In the genomic region with DNA sequence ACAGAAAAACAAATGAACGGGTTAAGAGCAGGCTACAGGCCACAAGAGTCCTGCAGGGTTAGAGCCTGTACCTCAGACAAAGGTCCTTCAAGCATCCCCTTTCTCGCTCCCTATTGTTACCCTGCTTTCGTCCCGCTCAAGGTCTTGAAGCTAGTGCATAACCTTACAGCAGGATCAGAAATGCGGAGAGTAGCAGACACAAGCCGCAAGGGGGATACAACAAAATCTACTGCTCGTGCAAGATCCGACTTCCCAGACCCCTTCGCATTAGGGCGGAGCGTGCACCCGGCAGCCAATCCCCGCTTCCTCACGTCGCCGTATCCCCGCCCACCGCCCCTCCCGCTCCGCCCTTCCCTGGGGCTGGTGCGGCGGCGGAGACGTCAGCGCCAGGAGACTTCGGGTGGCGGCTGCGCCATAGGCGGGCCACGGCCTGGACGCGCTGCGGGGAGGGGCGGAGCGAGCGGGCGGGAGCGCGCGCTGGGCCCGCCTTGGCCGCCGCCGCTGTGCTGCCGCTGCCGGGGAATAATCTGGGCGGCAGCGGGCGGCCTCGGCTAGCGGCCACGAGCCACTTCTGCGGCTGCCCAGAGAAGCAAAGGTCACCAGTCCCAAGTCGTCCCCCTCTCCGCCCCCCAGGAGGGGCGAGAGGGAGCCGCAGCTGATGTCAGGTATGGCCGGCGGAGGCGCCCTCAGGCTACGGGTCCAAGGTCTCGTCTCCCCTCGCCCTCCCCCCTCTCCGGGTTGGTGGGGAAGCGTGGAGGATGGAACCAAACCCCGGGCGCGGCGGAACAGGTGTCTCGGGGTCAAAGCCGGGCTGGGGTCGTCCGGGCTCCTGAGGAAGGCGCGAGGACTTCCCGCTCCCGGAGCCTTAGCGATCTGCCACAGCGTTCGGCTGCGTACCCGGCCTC, we compare ENCODE assay signal across 1 cellular context.
A peak's percentile ranks its signal among the peaks of the same experiment; 100 is the strongest.
TF ChIP-seq lines count a peak whose summit lies in the region.

A gene (plus strand): TSS at position 389 of the 905 bp plus-strand sequence. CDS start 51,776 bp downstream, outside the sequence.

TF ChIP-seq in HepG2, 621 proteins besides CTCF, POLR2A, EP300 and RAD21 (continued from another document and continues in another):
- TF ChIP-seq, protein P1, sequence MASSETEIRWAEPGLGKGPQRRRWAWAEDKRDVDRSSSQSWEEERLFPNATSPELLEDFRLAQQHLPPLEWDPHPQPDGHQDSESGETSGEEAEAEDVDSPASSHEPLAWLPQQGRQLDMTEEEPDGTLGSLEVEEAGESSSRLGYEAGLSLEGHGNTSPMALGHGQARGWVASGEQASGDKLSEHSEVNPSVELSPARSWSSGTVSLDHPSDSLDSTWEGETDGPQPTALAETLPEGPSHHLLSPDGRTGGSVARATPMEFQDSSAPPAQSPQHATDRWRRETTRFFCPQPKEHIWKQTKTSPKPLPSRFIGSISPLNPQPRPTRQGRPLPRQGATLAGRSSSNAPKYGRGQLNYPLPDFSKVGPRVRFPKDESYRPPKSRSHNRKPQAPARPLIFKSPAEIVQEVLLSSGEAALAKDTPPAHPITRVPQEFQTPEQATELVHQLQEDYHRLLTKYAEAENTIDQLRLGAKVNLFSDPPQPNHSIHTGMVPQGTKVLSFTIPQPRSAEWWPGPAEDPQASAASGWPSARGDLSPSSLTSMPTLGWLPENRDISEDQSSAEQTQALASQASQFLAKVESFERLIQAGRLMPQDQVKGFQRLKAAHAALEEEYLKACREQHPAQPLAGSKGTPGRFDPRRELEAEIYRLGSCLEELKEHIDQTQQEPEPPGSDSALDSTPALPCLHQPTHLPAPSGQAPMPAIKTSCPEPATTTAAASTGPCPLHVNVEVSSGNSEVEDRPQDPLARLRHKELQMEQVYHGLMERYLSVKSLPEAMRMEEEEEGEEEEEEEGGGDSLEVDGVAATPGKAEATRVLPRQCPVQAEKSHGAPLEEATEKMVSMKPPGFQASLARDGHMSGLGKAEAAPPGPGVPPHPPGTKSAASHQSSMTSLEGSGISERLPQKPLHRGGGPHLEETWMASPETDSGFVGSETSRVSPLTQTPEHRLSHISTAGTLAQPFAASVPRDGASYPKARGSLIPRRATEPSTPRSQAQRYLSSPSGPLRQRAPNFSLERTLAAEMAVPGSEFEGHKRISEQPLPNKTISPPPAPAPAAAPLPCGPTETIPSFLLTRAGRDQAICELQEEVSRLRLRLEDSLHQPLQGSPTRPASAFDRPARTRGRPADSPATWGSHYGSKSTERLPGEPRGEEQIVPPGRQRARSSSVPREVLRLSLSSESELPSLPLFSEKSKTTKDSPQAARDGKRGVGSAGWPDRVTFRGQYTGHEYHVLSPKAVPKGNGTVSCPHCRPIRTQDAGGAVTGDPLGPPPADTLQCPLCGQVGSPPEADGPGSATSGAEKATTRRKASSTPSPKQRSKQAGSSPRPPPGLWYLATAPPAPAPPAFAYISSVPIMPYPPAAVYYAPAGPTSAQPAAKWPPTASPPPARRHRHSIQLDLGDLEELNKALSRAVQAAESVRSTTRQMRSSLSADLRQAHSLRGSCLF (CRISPR knock-in tag; IDR thresholded peaks at IDR 0.05; ENCODE audit: borderline replicate concordance), result no peak
- TF ChIP-seq, protein P2, sequence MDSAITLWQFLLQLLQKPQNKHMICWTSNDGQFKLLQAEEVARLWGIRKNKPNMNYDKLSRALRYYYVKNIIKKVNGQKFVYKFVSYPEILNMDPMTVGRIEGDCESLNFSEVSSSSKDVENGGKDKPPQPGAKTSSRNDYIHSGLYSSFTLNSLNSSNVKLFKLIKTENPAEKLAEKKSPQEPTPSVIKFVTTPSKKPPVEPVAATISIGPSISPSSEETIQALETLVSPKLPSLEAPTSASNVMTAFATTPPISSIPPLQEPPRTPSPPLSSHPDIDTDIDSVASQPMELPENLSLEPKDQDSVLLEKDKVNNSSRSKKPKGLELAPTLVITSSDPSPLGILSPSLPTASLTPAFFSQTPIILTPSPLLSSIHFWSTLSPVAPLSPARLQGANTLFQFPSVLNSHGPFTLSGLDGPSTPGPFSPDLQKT (CRISPR knock-in tag; IDR thresholded peaks at IDR 0.05; ENCODE audit: borderline replicate concordance), result no peak
- TF ChIP-seq ZBTB20 (CRISPR knock-in tag; IDR thresholded peaks at IDR 0.05; ENCODE audit: borderline replicate concordance, low read depth) (peak; percentile 37; the same call in 1 of the 2 replicates), MAFF (IDR thresholded peaks at IDR 0.05; ENCODE audit: low read depth, low read length) (no peak), HNRNPL (IDR thresholded peaks at IDR 0.05; ENCODE audit: low read depth, low read length) (peak; percentile 82), ASH2L (IDR thresholded peaks at IDR 0.05; ENCODE audit: insufficient read length, low read depth, low read length) (peak; percentile 78), NCOR1 (IDR thresholded peaks at IDR 0.05; ENCODE audit: borderline replicate concordance, low read length) (peak; percentile 85; the same call in 1 of the 2 replicates), SP5 (CRISPR knock-in tag; IDR thresholded peaks at IDR 0.05; ENCODE audit: borderline replicate concordance, low read depth) (peak; percentile 26; the same call in 1 of the 2 replicates), NONO (IDR thresholded peaks at IDR 0.05) (no peak), NONO (CRISPR knock-in tag; conservative IDR thresholded peaks at IDR 0.05) (peak; percentile 87), ZNF746 (CRISPR knock-in tag; IDR thresholded peaks at IDR 0.05) (peak; percentile 81; the same call in 1 of the 2 replicates), MEIS2 (CRISPR knock-in tag; IDR thresholded peaks at IDR 0.05) (peak; percentile 39; the same call in 1 of the 2 replicates), ZNF747 (CRISPR knock-in tag; IDR thresholded peaks at IDR 0.05; ENCODE audit: borderline replicate concordance) (peak; percentile 89), SOX5 (CRISPR knock-in tag; IDR thresholded peaks at IDR 0.05; ENCODE audit: borderline replicate concordance) (peak; percentile 59), FLYWCH1 (CRISPR knock-in tag; IDR thresholded peaks at IDR 0.05) (no peak), ZMYM3 (CRISPR knock-in tag; IDR thresholded peaks at IDR 0.05) (peak; percentile 53; the same call in 1 of the 2 replicates), KAT8 (CRISPR knock-in tag; IDR thresholded peaks at IDR 0.05) (peak; percentile 71), XRCC5 (optimal IDR thresholded peaks at IDR 0.05; ENCODE audit: low read length) (peak; percentile 83), MTA1 (CRISPR knock-in tag; IDR thresholded peaks at IDR 0.05; ENCODE audit: borderline replicate concordance) (peak; percentile 97), RFX3 (CRISPR knock-in tag; IDR thresholded peaks at IDR 0.05) (no peak), FOXA1 (IDR thresholded peaks at IDR 0.05) (no peak), FOXA1 (CRISPR knock-in tag; IDR thresholded peaks at IDR 0.05) (peak; percentile 12; the same call in 1 of the 2 replicates), THAP11 (CRISPR knock-in tag; IDR thresholded peaks at IDR 0.05) (peak; percentile 24), ZNF136 (CRISPR knock-in tag; IDR thresholded peaks at IDR 0.05; ENCODE audit: low read depth) (no peak)
- TF ChIP-seq, protein P3, sequence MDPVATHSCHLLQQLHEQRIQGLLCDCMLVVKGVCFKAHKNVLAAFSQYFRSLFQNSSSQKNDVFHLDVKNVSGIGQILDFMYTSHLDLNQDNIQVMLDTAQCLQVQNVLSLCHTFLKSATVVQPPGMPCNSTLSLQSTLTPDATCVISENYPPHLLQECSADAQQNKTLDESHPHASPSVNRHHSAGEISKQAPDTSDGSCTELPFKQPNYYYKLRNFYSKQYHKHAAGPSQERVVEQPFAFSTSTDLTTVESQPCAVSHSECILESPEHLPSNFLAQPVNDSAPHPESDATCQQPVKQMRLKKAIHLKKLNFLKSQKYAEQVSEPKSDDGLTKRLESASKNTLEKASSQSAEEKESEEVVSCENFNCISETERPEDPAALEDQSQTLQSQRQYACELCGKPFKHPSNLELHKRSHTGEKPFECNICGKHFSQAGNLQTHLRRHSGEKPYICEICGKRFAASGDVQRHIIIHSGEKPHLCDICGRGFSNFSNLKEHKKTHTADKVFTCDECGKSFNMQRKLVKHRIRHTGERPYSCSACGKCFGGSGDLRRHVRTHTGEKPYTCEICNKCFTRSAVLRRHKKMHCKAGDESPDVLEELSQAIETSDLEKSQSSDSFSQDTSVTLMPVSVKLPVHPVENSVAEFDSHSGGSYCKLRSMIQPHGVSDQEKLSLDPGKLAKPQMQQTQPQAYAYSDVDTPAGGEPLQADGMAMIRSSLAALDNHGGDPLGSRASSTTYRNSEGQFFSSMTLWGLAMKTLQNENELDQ (CRISPR knock-in tag; IDR thresholded peaks at IDR 0.05; ENCODE audit: borderline replicate concordance), result 0 out of 2 replicates have a peak, but pooled peaks have one; percentile 45
- TF ChIP-seq, protein P4, sequence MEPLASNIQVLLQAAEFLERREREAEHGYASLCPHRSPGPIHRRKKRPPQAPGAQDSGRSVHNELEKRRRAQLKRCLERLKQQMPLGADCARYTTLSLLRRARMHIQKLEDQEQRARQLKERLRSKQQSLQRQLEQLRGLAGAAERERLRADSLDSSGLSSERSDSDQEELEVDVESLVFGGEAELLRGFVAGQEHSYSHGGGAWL (CRISPR knock-in tag; IDR thresholded peaks at IDR 0.05), result peak; percentile 27; the same call in 1 of the 2 replicates
- TF ChIP-seq, protein P5, sequence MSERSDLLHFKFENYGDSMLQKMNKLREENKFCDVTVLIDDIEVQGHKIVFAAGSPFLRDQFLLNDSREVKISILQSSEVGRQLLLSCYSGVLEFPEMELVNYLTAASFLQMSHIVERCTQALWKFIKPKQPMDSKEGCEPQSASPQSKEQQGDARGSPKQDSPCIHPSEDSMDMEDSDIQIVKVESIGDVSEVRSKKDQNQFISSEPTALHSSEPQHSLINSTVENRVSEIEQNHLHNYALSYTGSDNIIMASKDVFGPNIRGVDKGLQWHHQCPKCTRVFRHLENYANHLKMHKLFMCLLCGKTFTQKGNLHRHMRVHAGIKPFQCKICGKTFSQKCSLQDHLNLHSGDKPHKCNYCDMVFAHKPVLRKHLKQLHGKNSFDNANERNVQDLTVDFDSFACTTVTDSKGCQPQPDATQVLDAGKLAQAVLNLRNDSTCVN (CRISPR knock-in tag; IDR thresholded peaks at IDR 0.05; ENCODE audit: borderline replicate concordance), result peak; percentile 30; the same call in 1 of the 2 replicates
- TF ChIP-seq, protein P6, sequence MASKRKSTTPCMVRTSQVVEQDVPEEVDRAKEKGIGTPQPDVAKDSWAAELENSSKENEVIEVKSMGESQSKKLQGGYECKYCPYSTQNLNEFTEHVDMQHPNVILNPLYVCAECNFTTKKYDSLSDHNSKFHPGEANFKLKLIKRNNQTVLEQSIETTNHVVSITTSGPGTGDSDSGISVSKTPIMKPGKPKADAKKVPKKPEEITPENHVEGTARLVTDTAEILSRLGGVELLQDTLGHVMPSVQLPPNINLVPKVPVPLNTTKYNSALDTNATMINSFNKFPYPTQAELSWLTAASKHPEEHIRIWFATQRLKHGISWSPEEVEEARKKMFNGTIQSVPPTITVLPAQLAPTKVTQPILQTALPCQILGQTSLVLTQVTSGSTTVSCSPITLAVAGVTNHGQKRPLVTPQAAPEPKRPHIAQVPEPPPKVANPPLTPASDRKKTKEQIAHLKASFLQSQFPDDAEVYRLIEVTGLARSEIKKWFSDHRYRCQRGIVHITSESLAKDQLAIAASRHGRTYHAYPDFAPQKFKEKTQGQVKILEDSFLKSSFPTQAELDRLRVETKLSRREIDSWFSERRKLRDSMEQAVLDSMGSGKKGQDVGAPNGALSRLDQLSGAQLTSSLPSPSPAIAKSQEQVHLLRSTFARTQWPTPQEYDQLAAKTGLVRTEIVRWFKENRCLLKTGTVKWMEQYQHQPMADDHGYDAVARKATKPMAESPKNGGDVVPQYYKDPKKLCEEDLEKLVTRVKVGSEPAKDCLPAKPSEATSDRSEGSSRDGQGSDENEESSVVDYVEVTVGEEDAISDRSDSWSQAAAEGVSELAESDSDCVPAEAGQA (IDR thresholded peaks at IDR 0.05; ENCODE audit: low read depth), result no peak
- TF ChIP-seq, protein P6 (CRISPR knock-in tag; IDR thresholded peaks at IDR 0.05; ENCODE audit: borderline replicate concordance), result 0 out of 2 replicates have a peak, but pooled peaks have one; percentile 81
- TF ChIP-seq, protein P7, sequence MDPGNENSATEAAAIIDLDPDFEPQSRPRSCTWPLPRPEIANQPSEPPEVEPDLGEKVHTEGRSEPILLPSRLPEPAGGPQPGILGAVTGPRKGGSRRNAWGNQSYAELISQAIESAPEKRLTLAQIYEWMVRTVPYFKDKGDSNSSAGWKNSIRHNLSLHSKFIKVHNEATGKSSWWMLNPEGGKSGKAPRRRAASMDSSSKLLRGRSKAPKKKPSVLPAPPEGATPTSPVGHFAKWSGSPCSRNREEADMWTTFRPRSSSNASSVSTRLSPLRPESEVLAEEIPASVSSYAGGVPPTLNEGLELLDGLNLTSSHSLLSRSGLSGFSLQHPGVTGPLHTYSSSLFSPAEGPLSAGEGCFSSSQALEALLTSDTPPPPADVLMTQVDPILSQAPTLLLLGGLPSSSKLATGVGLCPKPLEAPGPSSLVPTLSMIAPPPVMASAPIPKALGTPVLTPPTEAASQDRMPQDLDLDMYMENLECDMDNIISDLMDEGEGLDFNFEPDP (CRISPR knock-in tag; conservative IDR thresholded peaks at IDR 0.05), result no peak
- TF ChIP-seq, protein P8, sequence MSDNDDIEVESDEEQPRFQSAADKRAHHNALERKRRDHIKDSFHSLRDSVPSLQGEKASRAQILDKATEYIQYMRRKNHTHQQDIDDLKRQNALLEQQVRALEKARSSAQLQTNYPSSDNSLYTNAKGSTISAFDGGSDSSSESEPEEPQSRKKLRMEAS (IDR thresholded peaks at IDR 0.05), result peak; percentile 82
- TF ChIP-seq, protein P9, sequence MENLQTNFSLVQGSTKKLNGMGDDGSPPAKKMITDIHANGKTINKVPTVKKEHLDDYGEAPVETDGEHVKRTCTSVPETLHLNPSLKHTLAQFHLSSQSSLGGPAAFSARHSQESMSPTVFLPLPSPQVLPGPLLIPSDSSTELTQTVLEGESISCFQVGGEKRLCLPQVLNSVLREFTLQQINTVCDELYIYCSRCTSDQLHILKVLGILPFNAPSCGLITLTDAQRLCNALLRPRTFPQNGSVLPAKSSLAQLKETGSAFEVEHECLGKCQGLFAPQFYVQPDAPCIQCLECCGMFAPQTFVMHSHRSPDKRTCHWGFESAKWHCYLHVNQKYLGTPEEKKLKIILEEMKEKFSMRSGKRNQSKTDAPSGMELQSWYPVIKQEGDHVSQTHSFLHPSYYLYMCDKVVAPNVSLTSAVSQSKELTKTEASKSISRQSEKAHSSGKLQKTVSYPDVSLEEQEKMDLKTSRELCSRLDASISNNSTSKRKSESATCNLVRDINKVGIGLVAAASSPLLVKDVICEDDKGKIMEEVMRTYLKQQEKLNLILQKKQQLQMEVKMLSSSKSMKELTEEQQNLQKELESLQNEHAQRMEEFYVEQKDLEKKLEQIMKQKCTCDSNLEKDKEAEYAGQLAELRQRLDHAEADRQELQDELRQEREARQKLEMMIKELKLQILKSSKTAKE (CRISPR knock-in tag; IDR thresholded peaks at IDR 0.05; ENCODE audit: borderline replicate concordance), result peak; percentile 86
